ENCODE assay signal across 8 cellular contexts in the genomic region with DNA sequence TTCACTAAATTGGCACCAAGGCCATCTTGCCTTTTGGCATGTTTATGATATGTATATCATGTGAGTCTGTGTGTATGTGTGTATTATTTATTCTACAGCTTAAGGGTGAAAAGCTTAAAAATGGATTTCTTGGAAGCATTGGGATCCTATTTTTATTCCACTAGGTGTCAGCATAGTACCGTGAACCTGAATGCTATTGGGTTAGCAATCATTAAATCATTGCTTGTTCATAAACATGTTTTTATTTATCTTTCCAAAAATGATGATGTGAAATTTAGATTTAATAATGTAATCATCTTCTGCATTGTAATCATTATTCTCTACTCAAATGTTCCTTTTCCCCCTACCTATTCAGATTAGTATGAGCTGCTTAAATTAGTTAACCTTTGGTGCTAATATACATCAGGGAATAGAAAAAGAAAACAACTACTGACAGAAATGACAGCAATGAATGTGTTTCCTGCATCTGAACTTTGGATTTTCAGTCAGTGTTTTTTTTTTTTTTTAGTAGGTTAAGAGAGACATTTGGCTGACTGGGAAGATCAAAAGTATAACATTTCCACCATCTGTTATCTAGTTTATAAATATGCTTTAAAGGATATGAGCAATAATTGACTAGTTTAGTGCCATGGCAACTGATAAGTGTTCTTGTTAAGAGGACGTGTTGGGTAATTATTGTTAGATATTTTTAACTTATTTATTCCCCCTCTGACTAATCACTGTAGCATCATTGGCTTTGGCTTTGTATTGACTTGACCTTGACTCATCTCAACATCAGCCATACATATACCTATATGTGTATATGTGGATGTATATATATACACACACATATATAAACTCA. TPM values are rescaled to one million over a fixed set of nuclear protein-coding genes. Genes with fewer than 3 reads are reported as not detected.
A peak's percentile ranks its signal among the peaks of the same experiment; 100 is the strongest.
DNase-seq lines count a peak whose midpoint lies in the region; ATAC-seq and TF ChIP-seq lines count a peak whose summit lies in the region.

No MANE protein-coding gene starts in this region.

- no peaks in the 10 kb centered on the region for H3K36me3 Mint-ChIP-seq in Caco-2 (ENCODE audit: insufficient read depth, unreplicated experiment)
- no peaks in the 10 kb centered on the region for H3K36me3 Mint-ChIP-seq in effector memory CD8-positive, alpha-beta T cell (ENCODE audit: insufficient read depth)

- DNase-seq in Caco-2 = peak in 1 of 2 experiments; percentile 24
- peak; percentile 55 for DNase-seq in Karpas-422
- DNase-seq in left ventricle myocardium superior = no peak
- no peak for DNase-seq in thoracic aorta (ENCODE audit: low spot score)
- no peak for DNase-seq in effector memory CD8-positive, alpha-beta T cell
- no peak for DNase-seq in NCI-H226

- POLR2A ChIA-PET in Caco-2 (lab: Charles Lee) = no interaction called here

- peaks cover 8% of the 10 kb centered on the region for H3K27me3 Mint-ChIP-seq in Caco-2 (ENCODE audit: insufficient read depth, unreplicated experiment)
- H3K27me3 Mint-ChIP-seq in effector memory CD8-positive, alpha-beta T cell = no peaks in the 10 kb centered on the region

- H3K4me1 ChIP-seq in Caco-2 (no peaks in the 10 kb centered on the region), Karpas-422 (ENCODE audit: low read length) (no peaks in the 10 kb centered on the region), thoracic aorta (ENCODE audit: control insufficient read depth in 1 of 2, low read depth in 2 of 2) (no peaks in the 10 kb centered on the region)

- H3K4me1 Mint-ChIP-seq in Caco-2 (ENCODE audit: low read depth, unreplicated experiment) = no peaks in the 10 kb centered on the region
- H3K4me1 Mint-ChIP-seq in effector memory CD8-positive, alpha-beta T cell (ENCODE audit: low read depth in 2 of 2) = no peaks in the 10 kb centered on the region

- H3K4me3 Mint-ChIP-seq in Caco-2 (ENCODE audit: unreplicated experiment) = no peak overlapping the region
- H3K4me3 Mint-ChIP-seq in effector memory CD8-positive, alpha-beta T cell = no peak overlapping the region

- H3K4me2 ChIP-seq in Karpas-422 (ENCODE audit: low read depth, low read length, poor library complexity, severe bottlenecking) = no peak overlapping the region

- H3K79me2 ChIP-seq in Karpas-422 (ENCODE audit: low read length) = no peaks in the 10 kb centered on the region

- no peak overlapping the region for H3K4me3 ChIP-seq in Caco-2 (ENCODE audit: low read depth, low read length)
- H3K4me3 ChIP-seq in Karpas-422 (ENCODE audit: low read length) = no peak overlapping the region
- H3K4me3 ChIP-seq in thoracic aorta = no peak overlapping the region

- H3K27ac Mint-ChIP-seq in Caco-2 (ENCODE audit: unreplicated experiment) = no peak overlapping the region
- no peak overlapping the region for H3K27ac Mint-ChIP-seq in effector memory CD8-positive, alpha-beta T cell

- BruUV-seq in Caco-2 (replicated peaks; lab: Mats Ljungman, UMichigan) = no TSS peak

- CTCF ChIA-PET in Caco-2 (lab: Charles Lee) = interaction anchor here (0.6 to 1.3 kb wide), 4 partner anchors 10 to 585 kb away, joined by 3 to 8 read pairs (median 4); partner anchors contain the start of gene CALCRL

- H3K9me3 Mint-ChIP-seq in Caco-2 (ENCODE audit: unreplicated experiment) = no peaks in the 10 kb centered on the region
- no peaks in the 10 kb centered on the region for H3K9me3 Mint-ChIP-seq in effector memory CD8-positive, alpha-beta T cell

- no peaks in the 10 kb centered on the region for H3K9me3 ChIP-seq in Caco-2
- no peaks in the 10 kb centered on the region for H3K9me3 ChIP-seq in Karpas-422 (ENCODE audit: low read length)
- H3K9me3 ChIP-seq in thoracic aorta = no peaks in the 10 kb centered on the region

- intact Hi-C loops in Caco-2 (cut with micrococcal nuclease; ENCODE audit: unreplicated experiment) (loop anchor here (1.0 to 10.0 kb wide), 3 partner anchors 585 to 982 kb away; partner anchors contain the start of gene CALCRL), left ventricle myocardium superior (cut with micrococcal nuclease) (loop anchor here (2.0 kb wide), 1 partner anchor 590 kb away; no protein-coding TSS in a partner anchor)

- no peaks in the 10 kb centered on the region for H3K9me2 ChIP-seq in Karpas-422 (replicated peaks; ENCODE audit: insufficient read depth, low read length)

- H3K9ac ChIP-seq in Karpas-422 (ENCODE audit: low read length) = no peak overlapping the region

- H3K27ac ChIP-seq in Karpas-422 (ENCODE audit: low read length) = no peak overlapping the region
- no peak overlapping the region for H3K27ac ChIP-seq in VCaP
- no peak overlapping the region for H3K27ac ChIP-seq in thoracic aorta

- H3K36me3 ChIP-seq in Caco-2 (ENCODE audit: control insufficient read depth, insufficient read depth, low read length) (no peaks in the 10 kb centered on the region), Karpas-422 (ENCODE audit: insufficient read depth, low read length) (no peaks in the 10 kb centered on the region), thoracic aorta (no peaks in the 10 kb centered on the region)

- no peaks in the 10 kb centered on the region for H3K27me3 ChIP-seq in Caco-2 (replicated peaks; ENCODE audit: control insufficient read depth, insufficient read depth, low read length)
- no peaks in the 10 kb centered on the region for H3K27me3 ChIP-seq in Karpas-422 (ENCODE audit: low read length)
- no peaks in the 10 kb centered on the region for H3K27me3 ChIP-seq in thoracic aorta (replicated peaks; ENCODE audit: insufficient read depth)

- no peaks in the 10 kb centered on the region for H4K20me1 ChIP-seq in Karpas-422 (ENCODE audit: insufficient read depth, low read depth, low read length)

- TF ChIP-seq CTCF in Caco-2 (IDR thresholded peaks at IDR 0.05; ENCODE audit: insufficient read depth in 1 of 2, low read depth in 1 of 2, low read length in 1 of 2, severe bottlenecking in 1 of 2, unreplicated experiment in 1 of 2) (peak; percentile 54 to 73), VCaP (conservative IDR thresholded peaks at IDR 0.05) (peak; percentile 84), thoracic aorta (IDR thresholded peaks at IDR 0.05) (peak; percentile 70)

- ATAC-seq in GM19463 (IDR thresholded peaks at IDR 0.05; ENCODE audit: unreplicated experiment) (peak; percentile 59), left ventricle myocardium superior (peak; percentile 60), thoracic aorta (ENCODE audit: insufficient number of reproducible peaks, low FRiP score, low read depth) (no peak)
- no peak for ATAC-seq in effector memory CD8-positive, alpha-beta T cell (replicated peaks)

- H2AFZ ChIP-seq in Karpas-422 (ENCODE audit: low read length) = no peak overlapping the region

RNA-seq across cellular contexts. Expression of gene ZSWIM2, which starts 14.1 kb away (rescaled TPM):
- total RNA-seq in Caco-2 (2022) = not detected in 2 replicates
- not detected in 2 replicates for total RNA-seq in Karpas-422 (2014; rRNA removed; shearing (Covaris generic); ENCODE audit: low replicate concordance)
- not detected for total RNA-seq in left ventricle myocardium superior
- total RNA-seq in thoracic aorta = not detected

Comparison
In these comparisons a context has a peak if more than half of its experiments do, and no peak if none do; other contexts are left out.
1. ATAC-seq: peak in GM19463 (single experiment) and left ventricle myocardium superior (single experiment); none in thoracic aorta (single experiment) and effector memory CD8-positive, alpha-beta T cell (single experiment).
2. Peak in every context shown above with its lines, with median percentiles within 50 percentile points of each other: CTCF ChIP-seq.